ENCODE assay signal across 18 cellular contexts in genomic region chr9:116389546-116390305, GRCh38.
"Had no signal": no experiment of that assay in that cellular context is flagged by ENCODE, and none has a peak within 500 bp of the region (broad histone marks: within the 10 kb centered on the region; RNA-seq: fewer than 3 reads in every experiment).

No MANE protein-coding gene starts in this region.

- ATAC-seq: activated CD8-positive, alpha-beta memory T cell treated with anti-CD3 and anti-CD28 coated beads, Interleukin-2, amount 10 ng/mL, durations not matched to agents 7 days and 5 days; heart left ventricle; left cardiac atrium had no signal

- H3K27ac Mint-ChIP-seq: activated CD8-positive, alpha-beta memory T cell treated with anti-CD3 and anti-CD28 coated beads, Interleukin-2, amount 10 ng/mL, durations not matched to agents 7 days and 5 days; activated naive CD4-positive, alpha-beta T cell treated with anti-CD3 and anti-CD28 coated beads, Interleukin-2, amount 50 U/mL, for 24 hours had no signal

- H3K36me3 Mint-ChIP-seq: naive B cell had no signal

- H3K4me3 ChIP-seq: adrenal gland, heart left ventricle, lung had no signal

- H3K9me3 Mint-ChIP-seq: activated naive CD4-positive, alpha-beta T cell treated with anti-CD3 and anti-CD28 coated beads, Interleukin-2, amount 50 U/mL, for 24 hours; central memory CD8-positive, alpha-beta T cell; naive B cell had no signal

- H3K79me2 ChIP-seq: parathyroid adenoma had no signal

- H3K4me1 ChIP-seq: adrenal gland, heart left ventricle, parathyroid adenoma had no signal

- H3K36me3 ChIP-seq: heart left ventricle had no signal

- H2AFZ ChIP-seq: parathyroid adenoma had no signal

- H3K27me3 Mint-ChIP-seq: activated CD8-positive, alpha-beta memory T cell treated with anti-CD3 and anti-CD28 coated beads, Interleukin-2, amount 10 ng/mL, durations not matched to agents 7 days and 5 days; activated naive CD4-positive, alpha-beta T cell treated with anti-CD3 and anti-CD28 coated beads, Interleukin-2, amount 50 U/mL, for 24 hours; central memory CD8-positive, alpha-beta T cell; naive B cell had no signal

- H3K4me1 Mint-ChIP-seq: activated naive CD4-positive, alpha-beta T cell treated with anti-CD3 and anti-CD28 coated beads, Interleukin-2, amount 50 U/mL, for 24 hours; central memory CD8-positive, alpha-beta T cell; immature natural killer cell; naive B cell had no signal

- H3K9me3 ChIP-seq: adrenal gland, heart left ventricle had no signal

- H3K27ac ChIP-seq: adrenal gland, heart left ventricle, parathyroid adenoma, WERI-Rb-1 had no signal

- DNase-seq: activated CD4-positive, alpha-beta T cell treated with anti-CD3 and anti-CD28 coated beads, Interleukin-2, amount 50 U/mL, for 48 hours; activated CD8-positive, alpha-beta memory T cell treated with anti-CD3 and anti-CD28 coated beads, Interleukin-2, amount 10 ng/mL, durations not matched to agents 7 days and 5 days; activated T-cell treated with anti-CD3 and anti-CD28 coated beads, Interleukin-2, amount 50 U/mL, for 1 hour; adrenal gland; cortex of kidney; effector CD8-positive, alpha-beta T cell; foreskin melanocyte; heart left ventricle; immature natural killer cell; left cardiac atrium; naive B cell; stimulated activated CD4-positive, alpha-beta T cell treated with anti-CD3 and anti-CD28 coated beads, Interleukin-1b, Interleukin-23, amount 100 ng/mL, for 48 hours had no signal

- H3K27me3 ChIP-seq: adrenal gland, heart left ventricle had no signal

- H3K4me3 Mint-ChIP-seq: activated CD8-positive, alpha-beta memory T cell treated with anti-CD3 and anti-CD28 coated beads, Interleukin-2, amount 10 ng/mL, durations not matched to agents 7 days and 5 days; activated naive CD4-positive, alpha-beta T cell treated with anti-CD3 and anti-CD28 coated beads, Interleukin-2, amount 50 U/mL, for 24 hours; central memory CD8-positive, alpha-beta T cell; immature natural killer cell; naive B cell had no signal

- H3K9ac ChIP-seq: parathyroid adenoma had no signal

- FAIRE-seq: endothelial cell of umbilical vein had no signal
